8 cellular contexts compared by ENCODE assay signal in the genomic region with DNA sequence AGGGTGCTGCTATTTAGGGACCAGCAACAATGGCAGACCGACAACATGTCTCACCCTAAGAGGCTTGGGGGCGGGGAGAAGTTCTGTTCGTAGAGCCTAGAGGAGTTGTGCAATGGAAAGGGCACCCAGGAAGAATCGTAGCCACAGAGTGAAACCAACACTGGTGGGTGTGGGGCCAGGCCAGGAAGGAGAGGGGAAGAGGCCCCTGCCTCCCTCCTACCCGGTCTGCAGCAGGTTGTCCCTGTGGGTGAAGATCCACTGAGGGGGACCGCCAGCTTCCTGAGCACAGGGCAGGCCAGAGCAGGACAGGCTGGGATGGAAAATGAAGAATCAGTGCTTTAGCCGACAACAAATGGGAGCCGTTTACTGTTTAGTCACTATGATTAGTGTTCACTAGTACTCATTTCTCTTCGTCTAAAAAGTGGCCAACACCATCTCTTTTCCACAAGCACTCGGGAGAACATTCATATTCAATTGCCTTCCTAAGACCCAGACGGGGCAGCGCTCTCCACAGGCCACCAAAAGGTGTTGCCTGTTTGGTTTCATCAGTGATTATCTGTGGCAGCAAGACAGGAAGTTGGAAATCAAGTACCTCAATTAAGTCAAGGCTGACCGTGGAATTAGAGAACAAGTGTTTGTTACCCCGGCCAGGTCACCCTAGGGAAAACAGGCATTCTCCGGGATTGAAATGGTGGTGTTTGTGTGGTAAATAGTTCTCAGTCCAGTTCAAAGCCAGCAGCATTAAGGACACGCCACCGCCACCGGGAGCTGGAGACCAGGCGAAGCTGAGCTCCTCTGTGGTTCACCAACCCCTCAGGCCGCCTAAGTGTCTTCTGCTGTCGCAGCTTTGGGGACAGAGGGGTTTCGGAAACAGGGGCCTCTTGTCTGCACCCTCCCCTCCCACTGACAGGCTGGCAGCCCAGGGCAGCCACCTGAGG. TPM values are rescaled to one million over a fixed set of nuclear protein-coding genes. Genes with fewer than 3 reads are reported as not detected.
DNase-seq lines count a peak whose midpoint lies in the region; TF ChIP-seq lines count a peak whose summit lies in the region.

No MANE protein-coding gene starts in this region.

- H2BK15ac ChIP-seq in neuronal stem cell (ENCODE audit: low read length): peak overlapping the region; percentile 41

- H4K8ac ChIP-seq in neuronal stem cell (ENCODE audit: low read depth, low read length): peak overlapping the region; percentile 57

- H2AK5ac ChIP-seq in neuronal stem cell (ENCODE audit: low read depth, low read length): peak overlapping the region; percentile 73

- peak overlapping the region; percentile 29 for H2BK120ac ChIP-seq in neuronal stem cell (ENCODE audit: low read depth, low read length)

- peak overlapping the region; percentile 68 for H4K91ac ChIP-seq in neuronal stem cell (ENCODE audit: low read depth, low read length, poor library complexity)

- TF ChIP-seq CTCF in LNCaP clone FGC (IDR thresholded peaks at IDR 0.05; ENCODE audit: control insufficient read depth, extremely low read depth, insufficient read depth) (no peak), tibial nerve (IDR thresholded peaks at IDR 0.05) (no peak)

- peak overlapping the region; percentile 75 for H3K9ac ChIP-seq in neuronal stem cell (ENCODE audit: low read depth, low read length, poor library complexity)

- H3K4me3 ChIP-seq in LNCaP clone FGC (ENCODE audit: low read depth, low read length): peak overlapping the region; percentile 74
- peak overlapping the region; percentile 59 to 69 for H3K4me3 ChIP-seq in neuronal stem cell (ENCODE audit: low read length in 2 of 2)
- H3K4me3 ChIP-seq in tibial nerve: peak overlapping the region; percentile 62 to 98 (median 94)

- H3K79me1 ChIP-seq in neuronal stem cell (ENCODE audit: low read depth, low read length): peaks cover 5% of the 10 kb centered on the region

- H2AFZ ChIP-seq in neuronal stem cell (ENCODE audit: low read length): peak overlapping the region; percentile 91

- H2BK12ac ChIP-seq in neuronal stem cell (ENCODE audit: low read length): no peak overlapping the region

- H3K36me3 ChIP-seq in neuronal stem cell (replicated peaks in 1 of 2; ENCODE audit: control insufficient read depth in 2 of 2, insufficient read depth in 2 of 2, low read length in 2 of 2): no peaks in the 10 kb centered on the region
- peaks cover 0 to 8% (median 0%) of the 10 kb centered on the region in 3 donors for H3K36me3 ChIP-seq in tibial nerve

- DNase-seq in ELF-1 (ENCODE audit: low read depth, low spot score) (peak; percentile 81), LNCaP clone FGC (ENCODE audit: low read depth) (no peak), erythroblast (lab: John Stamatoyannopoulos, UW) (peak; percentile 64 to 65), neuronal stem cell (ENCODE audit: low spot score) (no peak), tibial nerve (ENCODE audit: low spot score in 2 of 2) (peak in 1 of 2 donors; percentile 40), cerebellum (ENCODE audit: low spot score) (no peak), cortex of kidney (lab: John Stamatoyannopoulos, UW) (no peak)
- DNase-seq in activated CD8-positive, alpha-beta memory T cell treated with anti-CD3 and anti-CD28 coated beads for 24 hours: peak; percentile 78

- H3K4me1 ChIP-seq in neuronal stem cell (ENCODE audit: control insufficient read depth in 2 of 2, insufficient read depth in 1 of 2, low read depth in 1 of 2, low read length in 2 of 2) (peaks cover 10 to 23% of the 10 kb centered on the region in 2 donors), tibial nerve (peaks cover 0 to 38% (median 12%) of the 10 kb centered on the region in 4 donors)

- TF ChIP-seq POLR2A in erythroblast (IDR thresholded peaks at IDR 0.05; ENCODE audit: low read length): no peak
- TF ChIP-seq POLR2A in tibial nerve (IDR thresholded peaks at IDR 0.05): no peak

- peak overlapping the region; percentile 82 for H3K4me2 ChIP-seq in neuronal stem cell (ENCODE audit: insufficient read depth, low read length, poor library complexity, severe bottlenecking)

- H3K27ac ChIP-seq in neuronal stem cell (replicated peaks; ENCODE audit: low read length): peak overlapping the region; percentile 70
- H3K27ac ChIP-seq in tibial nerve: peak overlapping the region; percentile 82 to 97 (median 90)

- H3K18ac ChIP-seq in neuronal stem cell (ENCODE audit: low read length): peak overlapping the region; percentile 91

- H3K9me3 ChIP-seq in neuronal stem cell (replicated peaks in 1 of 2; ENCODE audit: control insufficient read depth in 2 of 2, insufficient read depth in 1 of 2, low read depth in 1 of 2, low read length in 2 of 2) (peaks cover 2 to 3% of the 10 kb centered on the region in 2 donors), tibial nerve (no peaks in the 10 kb centered on the region)

- peak overlapping the region; percentile 14 for H3K14ac ChIP-seq in neuronal stem cell (ENCODE audit: low read length)

- WGBS in neuronal stem cell (ENCODE audit: extremely low coverage in 2 of 2, insufficient read length in 2 of 2, insufficient replicate concordance in 1 of 2), 2 donors: no CpG with 5 or more reads among the region's 22 CpGs
- 31 to 35% methylated on average over 22 of the region's 22 CpGs for WGBS in tibial nerve, 2 donors

- H3K4ac ChIP-seq in neuronal stem cell (ENCODE audit: low read length): peak overlapping the region; percentile 12

- peak overlapping the region; percentile 22 for H3K23ac ChIP-seq in neuronal stem cell (ENCODE audit: low read depth, low read length, poor library complexity)

- no peak for TF ChIP-seq EP300 in tibial nerve (IDR thresholded peaks at IDR 0.05)

- peak overlapping the region; percentile 91 for H2BK5ac ChIP-seq in neuronal stem cell (ENCODE audit: low read length)

- peaks cover 0 to 28% (median 0%) of the 10 kb centered on the region in 3 experiments for H3K27me3 ChIP-seq in neuronal stem cell (ENCODE audit: control insufficient read depth in 3 of 3, insufficient read depth in 3 of 3, low read depth in 1 of 3, low read length in 3 of 3)
- no peaks in the 10 kb centered on the region for H3K27me3 ChIP-seq in tibial nerve

RNA-seq across cellular contexts. Expression of a gene that starts 1.0 kb away (rescaled TPM):
- polyA plus RNA-seq in neuronal stem cell (2013, experiment 1 of 2): 22.9 TPM
- 23.4 TPM for polyA plus RNA-seq in neuronal stem cell (2013, experiment 2 of 2)
- total RNA-seq in tibial nerve (10 to 100 TPM; 24.7 to 61.5 (median 35.0) TPM), cerebellum (15.3 TPM)

Comparison
In these comparisons a context has a peak if more than half of its experiments do, and no peak if none do; other contexts are left out.
1. DNase-seq: peak in ELF-1 (single experiment), activated CD8-positive, alpha-beta memory T cell treated with anti-CD3 and anti-CD28 coated beads for 24 hours (single experiment) and erythroblast (2 of 2); none in LNCaP clone FGC (single experiment), neuronal stem cell (single experiment), cerebellum (single experiment) and cortex of kidney (single experiment).
2. Peak in every context shown above with its lines, with median percentiles within 50 percentile points of each other: H3K4me3 ChIP-seq.